Comparison of ENCODE assay signal across 29 cellular contexts in genomic region chr15:46127361-46127874, GRCh38.
DNase-seq lines count a peak whose midpoint lies in the region; ATAC-seq and TF ChIP-seq lines count a peak whose summit lies in the region.
"Had no signal": no experiment of that assay in that cellular context is flagged by ENCODE, and none has a peak within 500 bp of the region (broad histone marks: within the 10 kb centered on the region; RNA-seq: fewer than 3 reads in every experiment).

No MANE protein-coding gene starts in this region.

- POLR2A ChIA-PET in BJ (lab: Charles Lee): no interaction called here
- POLR2A ChIA-PET in SK-N-SH (lab: Yijun Ruan, JAX): no interaction called here

- no peaks in the 10 kb centered on the region for H4K20me1 ChIP-seq in SK-N-SH (ENCODE audit: insufficient read depth)
- H4K20me1 ChIP-seq: BLaER1 treated with 17β-estradiol and CSF1 and Interleukin-3, amounts not matched to agents 10 nM and 100 nM had no signal

- peaks cover 66% of the 10 kb centered on the region for H3K4me1 Mint-ChIP-seq in HFFc6 (ENCODE audit: low read depth)
- H3K4me1 Mint-ChIP-seq: activated naive CD8-positive, alpha-beta T cell treated with anti-CD3 and anti-CD28 coated beads, Interleukin-2, amount 10 ng/mL, durations not matched to agents 7 days and 5 days; mesothelial cell of epicardium; naive thymus-derived CD8-positive, alpha-beta T cell had no signal

- H3K27me3 Mint-ChIP-seq in HFFc6 (ENCODE audit: insufficient read depth): no peaks in the 10 kb centered on the region
- H3K27me3 Mint-ChIP-seq: activated naive CD8-positive, alpha-beta T cell treated with anti-CD3 and anti-CD28 coated beads, Interleukin-2, amount 10 ng/mL, durations not matched to agents 7 days and 5 days; naive thymus-derived CD8-positive, alpha-beta T cell had no signal

- H3K79me2 ChIP-seq in SK-N-SH (ENCODE audit: insufficient read depth): no peaks in the 10 kb centered on the region

- no peak for TF ChIP-seq CTCF in BJ (IDR thresholded peaks at IDR 0.05; ENCODE audit: insufficient read depth, low read depth, low read length)
- TF ChIP-seq CTCF in HFFc6 (IDR thresholded peaks at IDR 0.05): no peak
- no peak for TF ChIP-seq CTCF in foreskin fibroblast (IDR thresholded peaks at IDR 0.05; ENCODE audit: low read depth, low read length)
- no peak for TF ChIP-seq CTCF in SK-N-SH (IDR thresholded peaks at IDR 0.05)

- DNase-seq in BJ (ENCODE audit: low read depth) (peak; percentile 61), HFFc6 (peak; percentile 77), T1000 (lab: John Stamatoyannopoulos, UW) (peak; percentile 16), foreskin fibroblast (peak; percentile 36 to 70), SKM-1 treated with dmso at 0.1 percent for 144 hours (lab: John Stamatoyannopoulos, UW; ENCODE audit: unreplicated experiment) (no peak), putamen (ENCODE audit: low spot score) (no peak), SK-N-SH (no peak)
- DNase-seq: activated CD4-positive, alpha-beta T cell treated with anti-CD3 and anti-CD28 coated beads for 48 hours; activated CD8-positive, alpha-beta memory T cell treated with anti-CD3 and anti-CD28 coated beads for 24 hours; activated effector memory CD4-positive, alpha-beta T cell treated with Interleukin-2 at 50 U/mL for 16 hours; activated naive CD8-positive, alpha-beta T cell treated with anti-CD3 and anti-CD28 coated beads, Interleukin-2, amount 10 ng/mL, durations not matched to agents 7 days and 5 days; COR-L47; dermis blood vessel endothelial cell; DMS79; glutamatergic neuron; islet precursor cell; naive thymus-derived CD8-positive, alpha-beta T cell; NCI-H1105 treated with DMSO at 0.1 percent for 48 hours; NCI-H2081 treated with DMSO at 0.1 percent for 48 hours; NCI-H82; nucleus accumbens; small intestine; stimulated activated CD4-positive, alpha-beta T cell treated with anti-CD3 and anti-CD28 coated beads, Interleukin-1b, Interleukin-23, amount 100 ng/mL, for 48 hours; tibial artery had no signal

- no peaks in the 10 kb centered on the region for H3F3A ChIP-seq in SK-N-SH (replicated peaks; ENCODE audit: insufficient read depth)

- H3K4me3 ChIP-seq in BJ (ENCODE audit: low read depth, low read length) (no peak overlapping the region), foreskin fibroblast (ENCODE audit: low read depth in 1 of 2, low read length in 2 of 2) (no peak overlapping the region), SK-N-SH (ENCODE audit: low read depth in 2 of 2, low read length in 1 of 2) (no peak overlapping the region)
- H3K4me3 ChIP-seq: BLaER1 treated with 17β-estradiol and CSF1 and Interleukin-3, amounts not matched to agents 10 nM and 100 nM; tibial artery had no signal

- H3K27ac ChIP-seq in SK-N-SH (ENCODE audit: low read depth in 2 of 2, low read length in 1 of 2): no peak overlapping the region
- H3K27ac ChIP-seq: BLaER1 treated with 17β-estradiol and CSF1 and Interleukin-3, amounts not matched to agents 10 nM and 100 nM; tibial artery; VCaP had no signal

- CTCF ChIA-PET in BJ (lab: Yijun Ruan, JAX): interaction anchor here (1.1 kb wide), 1 partner anchor 68 kb away, joined by 3 read pairs; no protein-coding TSS in a partner anchor
- CTCF ChIA-PET in SK-N-SH (lab: Yijun Ruan, JAX): no interaction called here

- peaks cover 8% of the 10 kb centered on the region; the same call in 1 of the 2 replicates for H3K9me3 ChIP-seq in SK-N-SH

- peaks cover 32% of the 10 kb centered on the region for H3K36me3 Mint-ChIP-seq in HFFc6 (ENCODE audit: low read depth)
- H3K36me3 Mint-ChIP-seq: activated naive CD8-positive, alpha-beta T cell treated with anti-CD3 and anti-CD28 coated beads, Interleukin-2, amount 10 ng/mL, durations not matched to agents 7 days and 5 days; mesothelial cell of epicardium; naive thymus-derived CD8-positive, alpha-beta T cell had no signal

- H2AFZ ChIP-seq in SK-N-SH (ENCODE audit: low read depth): no peak overlapping the region

- no peak for TF ChIP-seq RAD21 in SK-N-SH (IDR thresholded peaks at IDR 0.05; ENCODE audit: low read length)

- no peaks in the 10 kb centered on the region for H3K4me1 ChIP-seq in SK-N-SH (ENCODE audit: control insufficient read depth in 1 of 2, insufficient read depth in 2 of 2, low read depth in 1 of 2, low read length in 1 of 2)
- H3K4me1 ChIP-seq: tibial artery had no signal

- no peaks in the 10 kb centered on the region for H3K36me3 ChIP-seq in BJ (ENCODE audit: control insufficient read depth, insufficient read depth, low read length)
- no peaks in the 10 kb centered on the region for H3K36me3 ChIP-seq in SK-N-SH (replicated peaks in 1 of 2; ENCODE audit: control insufficient read depth in 1 of 2, insufficient read depth in 2 of 2, low read length in 1 of 2)
- H3K36me3 ChIP-seq: BLaER1 treated with 17β-estradiol and CSF1 and Interleukin-3, amounts not matched to agents 10 nM and 100 nM; tibial artery had no signal

- no peak for ATAC-seq in HG02870 (IDR thresholded peaks at IDR 0.05; ENCODE audit: unreplicated experiment)
- ATAC-seq: naive thymus-derived CD8-positive, alpha-beta T cell had no signal

- H3K27me3 ChIP-seq in BJ (ENCODE audit: control insufficient read depth, insufficient read depth, low read length) (no peaks in the 10 kb centered on the region), SK-N-SH (ENCODE audit: insufficient read depth) (no peaks in the 10 kb centered on the region)
- H3K27me3 ChIP-seq: BLaER1 treated with 17β-estradiol and CSF1 and Interleukin-3, amounts not matched to agents 10 nM and 100 nM; tibial artery had no signal

- peaks cover 49% of the 10 kb centered on the region for H3K9me3 Mint-ChIP-seq in HFFc6

- H3K4me2 ChIP-seq in SK-N-SH: no peak overlapping the region
- H3K4me2 ChIP-seq: BLaER1 treated with 17β-estradiol and CSF1 and Interleukin-3, amounts not matched to agents 10 nM and 100 nM had no signal

- H3K27ac Mint-ChIP-seq in HFFc6: peak overlapping the region; percentile 90
- H3K27ac Mint-ChIP-seq: activated naive CD8-positive, alpha-beta T cell treated with anti-CD3 and anti-CD28 coated beads, Interleukin-2, amount 10 ng/mL, durations not matched to agents 7 days and 5 days; mesothelial cell of epicardium; naive thymus-derived CD8-positive, alpha-beta T cell; T-helper 2 cell treated with Interferon-gamma antibody and Interleukin-4, amounts not matched to agents 5 μg/mL and 100 μg/mL, for 36 hours had no signal

- 4% methylated on average over 3 of the region's 3 CpGs for WGBS in SK-N-SH (ENCODE audit: low lambda C conversion rate)

- H3K9me2 ChIP-seq in SK-N-SH: no peaks in the 10 kb centered on the region

- no peak overlapping the region for H3K9ac ChIP-seq in SK-N-SH
- H3K9ac ChIP-seq: BLaER1 treated with 17β-estradiol and CSF1 and Interleukin-3, amounts not matched to agents 10 nM and 100 nM had no signal

- peak overlapping the region; percentile 47 for H3K4me3 Mint-ChIP-seq in HFFc6
- H3K4me3 Mint-ChIP-seq: activated naive CD8-positive, alpha-beta T cell treated with anti-CD3 and anti-CD28 coated beads, Interleukin-2, amount 10 ng/mL, durations not matched to agents 7 days and 5 days; mesothelial cell of epicardium; naive thymus-derived CD8-positive, alpha-beta T cell; T-helper 2 cell treated with Interferon-gamma antibody and Interleukin-4, amounts not matched to agents 5 μg/mL and 100 μg/mL, for 36 hours had no signal

- no peak for TF ChIP-seq EP300 in SK-N-SH (IDR thresholded peaks at IDR 0.05; ENCODE audit: borderline replicate concordance in 1 of 2, low read depth in 1 of 2, low read length in 1 of 2)

TF ChIP-seq in SK-N-SH, 30 proteins besides CTCF, POLR2A, EP300 and RAD21 (continues in another document):
- TF ChIP-seq REST (IDR thresholded peaks at IDR 0.05; ENCODE audit: low read depth, low read length): no peak
- no peak for TF ChIP-seq MXI1 (IDR thresholded peaks at IDR 0.05; ENCODE audit: low read depth, low read length)
- TF ChIP-seq MEF2A (IDR thresholded peaks at IDR 0.05; ENCODE audit: borderline replicate concordance, low read depth): no peak
- no peak for TF ChIP-seq MAX (IDR thresholded peaks at IDR 0.05; ENCODE audit: low read depth)
- no peak for TF ChIP-seq GATA2 (CRISPR knock-in tag; IDR thresholded peaks at IDR 0.05)

Comparison
In these comparisons a context has a peak if more than half of its experiments do, and no peak if none do; other contexts are left out.
1. DNase-seq: peak in BJ (single experiment), HFFc6 (single experiment), T1000 (single experiment) and foreskin fibroblast (2 of 2); none in SKM-1 treated with dmso at 0.1 percent for 144 hours (single experiment), putamen (single experiment) and SK-N-SH (single experiment).